19 cellular contexts compared by ENCODE assay signal in genomic region chr18:25097119-25098114, GRCh38.
DNase-seq lines count a peak whose midpoint lies in the region; ATAC-seq and TF ChIP-seq lines count a peak whose summit lies in the region.
"Had no signal": no experiment of that assay in that cellular context is flagged by ENCODE, and none has a peak within 500 bp of the region (broad histone marks: within the 10 kb centered on the region; RNA-seq: fewer than 3 reads in every experiment).

No MANE protein-coding gene starts in this region.

- H3K27me3 ChIP-seq in right cardiac atrium (ENCODE audit: control insufficient read depth, insufficient read depth) (no peaks in the 10 kb centered on the region), right lobe of liver (no peaks in the 10 kb centered on the region), uterus (no peaks in the 10 kb centered on the region)

- no peaks in the 10 kb centered on the region for H3K36me3 ChIP-seq in right lobe of liver
- H3K36me3 ChIP-seq in uterus = no peaks in the 10 kb centered on the region

- WGBS in right cardiac atrium = 74% methylated on average over 12 of the region's 12 CpGs
- 40% methylated on average over 12 of the region's 12 CpGs for WGBS in right lobe of liver (ENCODE audit: insufficient coverage, low coverage, low lambda C conversion rate, missing lambda C conversion rate)

- H3K27ac ChIP-seq in right cardiac atrium (ENCODE audit: low read length) (peak overlapping the region; percentile 17), right lobe of liver (peak overlapping the region in 1 of 3 donors; percentile 16), uterus (peak overlapping the region; percentile 3 to 19)
- H3K27ac ChIP-seq: VCaP had no signal

- H3K4me1 ChIP-seq in right cardiac atrium (ENCODE audit: control insufficient read depth, insufficient read depth, low read length) (no peaks in the 10 kb centered on the region), right lobe of liver (no peaks in the 10 kb centered on the region), uterus (peaks cover 0 to 6% of the 10 kb centered on the region in 2 donors)

- intact Hi-C loops in right cardiac atrium (cut with DNase I) = no loop called here
- intact Hi-C loops in Right ventricle myocardium superior (cut with DNase I) = no loop called here
- intact Hi-C loops in right lobe of liver (cut with DNase I) = no loop called here
- intact Hi-C loops in uterus (cut with DNase I; ENCODE audit: low total_unique reads) = no loop called here

- no peak for TF ChIP-seq CTCF in right lobe of liver (IDR thresholded peaks at IDR 0.05)
- TF ChIP-seq CTCF in uterus (IDR thresholded peaks at IDR 0.05) = no peak

- no peak for TF ChIP-seq POLR2A in right lobe of liver (IDR thresholded peaks at IDR 0.05)
- no peak for TF ChIP-seq POLR2A in uterus (IDR thresholded peaks at IDR 0.05)

- ATAC-seq in right cardiac atrium = peak; percentile 54 to 89
- no peak for ATAC-seq in Right ventricle myocardium superior (ENCODE audit: poor library complexity)
- ATAC-seq in right lobe of liver = peak; percentile 42 to 71 (median 52)
- ATAC-seq in HG03520 (IDR thresholded peaks at IDR 0.05; ENCODE audit: unreplicated experiment) = no peak
- no peak for ATAC-seq in GM21737 (IDR thresholded peaks at IDR 0.05; ENCODE audit: unreplicated experiment)
- ATAC-seq: activated CD8-positive, alpha-beta T cell treated with anti-CD3 and anti-CD28 coated beads for 36 hours; left colon; Panc1 had no signal

- H3K9me3 ChIP-seq in right cardiac atrium (ENCODE audit: control insufficient read depth, low read length) = no peaks in the 10 kb centered on the region
- H3K9me3 ChIP-seq in right lobe of liver = no peaks in the 10 kb centered on the region
- H3K9me3 ChIP-seq in uterus = no peaks in the 10 kb centered on the region

- DNase-seq in right cardiac atrium = no peak
- no peak for DNase-seq in Right ventricle myocardium superior
- peak; percentile 90 for DNase-seq in cerebellar cortex (ENCODE audit: low spot score)
- no peak for DNase-seq in right lobe of liver
- no peak for DNase-seq in uterus
- no peak for DNase-seq in stimulated activated CD4-positive, alpha-beta T cell treated with anti-CD3 and anti-CD28 coated beads, Interleukin-2, amount 100 ng/mL, for 48 hours
- DNase-seq: activated CD8-positive, alpha-beta T cell treated with anti-CD3 and anti-CD28 coated beads for 36 hours; anterior cingulate cortex; DMS53; left colon; naive B cell; NCI-H2029 treated with DMSO at 0.1 percent for 48 hours; NCI-H526 treated with DMSO at 0.1 percent for 48 hours; stimulated activated CD4-positive, alpha-beta T cell treated with anti-CD3 and anti-CD28 coated beads, Interleukin-12 subunit alpha, Interleukin-12 subunit beta, amount 100 ng/mL, for 4 hours; stimulated activated naive CD4-positive, alpha-beta T cell treated with Interleukin-2 at 50 U/mL for 16 hours had no signal

- H3K4me3 ChIP-seq in right cardiac atrium (ENCODE audit: low read length) (no peak overlapping the region), right lobe of liver (no peak overlapping the region), uterus (no peak overlapping the region)

Comparison
In these comparisons a context has a peak if more than half of its experiments do, and no peak if none do; other contexts are left out.
1. ATAC-seq: peak in right cardiac atrium (2 of 2) and right lobe of liver (4 of 4); none in Right ventricle myocardium superior (single experiment), HG03520 (single experiment) and GM21737 (single experiment).